Comparison of ENCODE assay signal across 11 cellular contexts in genomic region chr5:55303238-55303690, GRCh38. TPM values are rescaled to one million over a fixed set of nuclear protein-coding genes. Genes with fewer than 3 reads are reported as not detected.
DNase-seq lines count a peak whose midpoint lies in the region; ATAC-seq, FAIRE-seq and TF ChIP-seq lines count a peak whose summit lies in the region.
"Had no signal": no experiment of that assay in that cellular context is flagged by ENCODE, and none has a peak within 500 bp of the region (broad histone marks: within the 10 kb centered on the region; RNA-seq: fewer than 3 reads in every experiment).

No MANE protein-coding gene starts in this region.

- no peak for FAIRE-seq in kidney (lab: Jason Lieb, UNC)
- FAIRE-seq in pancreas (lab: Jason Lieb, UNC): no peak

- H3K4me1 ChIP-seq in neutrophil (ENCODE audit: control insufficient read depth in 1 of 2, insufficient read depth in 1 of 2, low read depth in 1 of 2, low read length in 1 of 2) (peaks cover 23 to 26% of the 10 kb centered on the region in 2 experiments), kidney (ENCODE audit: control insufficient read depth in 1 of 2, insufficient read depth in 1 of 2, low read depth in 1 of 2, low read length in 2 of 2) (peaks cover 19 to 27% of the 10 kb centered on the region in 2 donors), pancreas (peaks cover 13 to 38% (median 20%) of the 10 kb centered on the region in 3 donors)

- ATAC-seq in HG02642 (IDR thresholded peaks at IDR 0.05; ENCODE audit: poor library complexity, unreplicated experiment) (no peak), pancreas (no peak)
- ATAC-seq: mucosa of descending colon had no signal

- DNase-seq in CD14-positive monocyte (ENCODE audit: low spot score) (peak; percentile 58), NOMO-1 treated with DMSO at 0.1 percent for 48 hours (lab: John Stamatoyannopoulos, UW; ENCODE audit: unreplicated experiment) (peak; percentile 82), dermis blood vessel endothelial cell (peak; percentile 89), kidney (no peak), putamen (ENCODE audit: low spot score) (no peak), pancreas (no peak)
- DNase-seq: DND-41, NCI-H69 had no signal

- intact Hi-C loops in CD14-positive monocyte (cut with micrococcal nuclease) (no loop called here), kidney (cut with DNase I) (no loop called here), pancreas (cut with DNase I) (no loop called here)

- 50 to 57% methylated on average over 4 of the region's 4 CpGs for WGBS in pancreas, 2 donors

- H3K27me3 Mint-ChIP-seq in CD14-positive monocyte (ENCODE audit: low read depth in 3 of 3): peaks cover 0 to 1% (median 0%) of the 10 kb centered on the region in 3 donors

- TF ChIP-seq CTCF in CD14-positive monocyte (IDR thresholded peaks at IDR 0.05) (no peak), neutrophil (IDR thresholded peaks at IDR 0.05) (no peak), kidney (IDR thresholded peaks at IDR 0.05; ENCODE audit: borderline replicate concordance, extremely low read depth, insufficient read depth) (no peak), pancreas (IDR thresholded peaks at IDR 0.05) (no peak)

- H3K27ac Mint-ChIP-seq in CD14-positive monocyte: peak overlapping the region; percentile 80 to 95 (median 88)

- H3K4me3 ChIP-seq in neutrophil (ENCODE audit: low read depth in 1 of 2, low read length in 1 of 2) (no peak overlapping the region), kidney (ENCODE audit: low read length in 2 of 2) (no peak overlapping the region), pancreas (no peak overlapping the region)
- H3K4me3 ChIP-seq: mucosa of descending colon had no signal

- H3K36me3 ChIP-seq in neutrophil: no peaks in the 10 kb centered on the region
- H3K36me3 ChIP-seq in kidney (ENCODE audit: control insufficient read depth in 1 of 2, insufficient read depth in 2 of 2, low read length in 2 of 2): peaks cover 0 to 6% of the 10 kb centered on the region in 2 donors
- no peaks in the 10 kb centered on the region for H3K36me3 ChIP-seq in pancreas

- peaks cover 4 to 17% (median 11%) of the 10 kb centered on the region in 7 donors for H3K9me3 Mint-ChIP-seq in CD14-positive monocyte

- H3K9ac ChIP-seq in kidney (ENCODE audit: low read length in 2 of 2): peak overlapping the region in 1 of 2 donors; percentile 47

- peaks cover 14% of the 10 kb centered on the region in 2 donors for H3K36me3 Mint-ChIP-seq in CD14-positive monocyte

- H3K9me3 ChIP-seq in neutrophil: no peaks in the 10 kb centered on the region
- peaks cover 2 to 5% of the 10 kb centered on the region in 2 donors for H3K9me3 ChIP-seq in kidney (ENCODE audit: control insufficient read depth in 1 of 2, low read length in 2 of 2)
- H3K9me3 ChIP-seq in pancreas: no peaks in the 10 kb centered on the region

- peaks cover 13% of the 10 kb centered on the region for H3K4me1 Mint-ChIP-seq in CD14-positive monocyte

- peak overlapping the region; percentile 17 to 18 for H3K4me3 Mint-ChIP-seq in CD14-positive monocyte

- no peaks in the 10 kb centered on the region for H3K27me3 ChIP-seq in neutrophil
- no peaks in the 10 kb centered on the region for H3K27me3 ChIP-seq in pancreas

- peak overlapping the region; percentile 63 for H3K27ac ChIP-seq in neutrophil
- no peak overlapping the region for H3K27ac ChIP-seq in kidney (ENCODE audit: low read depth in 2 of 2, low read length in 2 of 2)
- peak overlapping the region in 2 of 4 donors; percentile 19 to 21 for H3K27ac ChIP-seq in pancreas

RNA-seq across cellular contexts. Expression of gene DHX29, which starts 4.2 kb away (rescaled TPM):
- polyA plus RNA-seq in CD14-positive monocyte: 10 to 100 TPM in 1 of 2 donors, 1 to 10 TPM in 1; 9.7 to 15.9 TPM
- 21.6 and 39.5 TPM in 2 replicates for total RNA-seq in dermis blood vessel endothelial cell
- total RNA-seq in kidney: 28.0 TPM
- polyA plus RNA-seq in kidney (ENCODE audit: insufficient read depth, low read depth, low replicate concordance): 13.5 TPM
- 10 to 100 TPM in 5 of 6 donors, 1 to 10 TPM in 1; 9.2 to 13.7 (median 11.4) TPM for total RNA-seq in pancreas
- polyA plus RNA-seq in pancreas: 1 to 10 TPM; 4.2 to 8.8 TPM

RNA-seq across cellular contexts. Expression of gene MTREX, which starts 4.5 kb away (rescaled TPM):
- 10 to 100 TPM; 12.2 to 14.4 TPM for polyA plus RNA-seq in CD14-positive monocyte
- 135 and 141 TPM in 2 replicates for total RNA-seq in dermis blood vessel endothelial cell
- 69.7 TPM for total RNA-seq in kidney
- polyA plus RNA-seq in kidney (ENCODE audit: insufficient read depth, low read depth, low replicate concordance): 19.3 TPM
- 10 to 100 TPM; 24.7 to 36.0 (median 33.9) TPM for total RNA-seq in pancreas
- 10 to 100 TPM; 13.1 to 15.3 TPM for polyA plus RNA-seq in pancreas

Comparison
In these comparisons a context has a peak if more than half of its experiments do, and no peak if none do; other contexts are left out.
1. DNase-seq: peak in CD14-positive monocyte (single experiment), NOMO-1 treated with DMSO at 0.1 percent for 48 hours (single experiment) and dermis blood vessel endothelial cell (single experiment); none in kidney (single experiment), putamen (single experiment) and pancreas (0 of 6).